Comparison of ENCODE assay signal across 16 cellular contexts in the genomic region with DNA sequence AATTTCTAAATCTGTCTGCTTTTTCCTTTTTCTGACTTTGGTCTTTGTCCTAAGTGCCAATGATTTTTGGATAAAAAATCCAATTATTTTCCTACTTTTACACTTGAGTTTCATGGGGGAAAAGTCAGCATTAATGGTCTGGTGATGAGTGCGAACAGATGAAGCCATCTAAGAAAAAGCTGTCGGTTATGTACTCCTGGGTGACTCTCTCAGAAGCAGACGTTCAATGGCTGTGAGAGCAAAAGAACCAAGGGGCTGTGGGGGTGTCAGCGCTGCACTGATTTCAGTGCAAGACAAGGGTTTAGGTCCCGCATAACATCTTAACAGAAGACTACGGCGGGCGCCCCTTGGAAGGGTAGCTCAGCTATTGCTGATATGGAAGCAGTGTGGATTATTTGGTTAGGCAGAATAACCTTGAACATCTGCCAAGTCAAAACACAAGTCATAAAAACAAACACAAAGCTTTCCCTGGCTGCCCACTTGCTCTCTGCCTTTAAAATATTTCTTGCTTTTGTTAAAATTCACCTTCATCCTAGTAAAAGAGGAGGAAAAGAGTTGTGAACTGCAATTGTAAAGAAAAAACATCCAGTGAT.
DNase-seq lines count a peak whose midpoint lies in the region; ATAC-seq, FAIRE-seq and TF ChIP-seq lines count a peak whose summit lies in the region.
"Had no signal": no experiment of that assay in that cellular context is flagged by ENCODE, and none has a peak within 500 bp of the region (broad histone marks: within the 10 kb centered on the region; RNA-seq: fewer than 3 reads in every experiment).

No MANE protein-coding gene starts in this region.

- no peak for TF ChIP-seq EP300 in A549 (IDR thresholded peaks at IDR 0.05)

- intact Hi-C loops in lower lobe of right lung (cut with DNase I) (no loop called here), psoas muscle (cut with DNase I) (no loop called here)

- peak overlapping the region; percentile 53 for H3K4me2 ChIP-seq in A549

- WGBS in A549 (ENCODE audit: missing lambda C conversion rate): 52% methylated on average over 8 of the region's 8 CpGs
- WGBS in psoas muscle, 3 donors: 45 to 65% (median 58%) methylated on average over 8 of the region's 8 CpGs

- no peaks in the 10 kb centered on the region for H3K9me3 Mint-ChIP-seq in brain
- H3K9me3 Mint-ChIP-seq: activated naive CD4-positive, alpha-beta T cell treated with anti-CD3 and anti-CD28 coated beads for 36 hours; naive thymus-derived CD8-positive, alpha-beta T cell; stimulated activated naive CD8-positive, alpha-beta T cell treated with anti-CD3 and anti-CD28 coated beads, Interleukin-15, Interleukin-2, amounts not matched to agents 100 ng/mL and 50 ng/mL, for 24 hours had no signal

- POLR2A ChIA-PET in A549 (lab: Yijun Ruan, JAX) (no interaction called here), RWPE1 (lab: Yijun Ruan, JAX; ENCODE audit: low non-redundant PET) (no interaction called here)

- H3K27me3 ChIP-seq in lower lobe of right lung (ENCODE audit: low read depth) (no peaks in the 10 kb centered on the region), Peyer's patch (no peaks in the 10 kb centered on the region), psoas muscle (ENCODE audit: insufficient read depth in 3 of 3, low read length in 2 of 3) (no peaks in the 10 kb centered on the region)

- ATAC-seq in A549 (peak in 1 of 2 experiments; percentile 37; a peak in 3 of 6 replicates), lower lobe of right lung (peak in 1 of 2 donors; percentile 51), HG03196 (IDR thresholded peaks at IDR 0.05; ENCODE audit: unreplicated experiment) (no peak), psoas muscle (no peak)
- ATAC-seq: naive thymus-derived CD8-positive, alpha-beta T cell had no signal

- no peak for TF ChIP-seq CTCF in A549 (IDR thresholded peaks at IDR 0.05)
- TF ChIP-seq CTCF in brain (conservative IDR thresholded peaks at IDR 0.05): no peak
- no peak for TF ChIP-seq CTCF in lower lobe of right lung (IDR thresholded peaks at IDR 0.05)
- TF ChIP-seq CTCF in RWPE1 (conservative IDR thresholded peaks at IDR 0.05; ENCODE audit: low read depth): no peak
- no peak for TF ChIP-seq CTCF in Peyer's patch (IDR thresholded peaks at IDR 0.05)
- TF ChIP-seq CTCF in psoas muscle (IDR thresholded peaks at IDR 0.05): no peak

- no peak for TF ChIP-seq RAD21 in A549 (conservative IDR thresholded peaks at IDR 0.05 in 1 of 2, IDR thresholded peaks at IDR 0.05 in 1 of 2)

- H3K4me1 ChIP-seq in A549 (peaks cover 36% of the 10 kb centered on the region), lower lobe of right lung (peaks cover 47% of the 10 kb centered on the region), Peyer's patch (peaks cover 0 to 11% (median 0%) of the 10 kb centered on the region in 4 donors), psoas muscle (peaks cover 17% of the 10 kb centered on the region)

- no peak overlapping the region for H3K4me3 Mint-ChIP-seq in brain
- H3K4me3 Mint-ChIP-seq: activated naive CD4-positive, alpha-beta T cell treated with anti-CD3 and anti-CD28 coated beads for 36 hours; naive thymus-derived CD8-positive, alpha-beta T cell; stimulated activated naive CD8-positive, alpha-beta T cell treated with anti-CD3 and anti-CD28 coated beads, Interleukin-15, Interleukin-2, amounts not matched to agents 100 ng/mL and 50 ng/mL, for 24 hours had no signal

- no peaks in the 10 kb centered on the region for H3K36me3 Mint-ChIP-seq in brain

- H3K4me1 Mint-ChIP-seq in brain: peaks cover 72% of the 10 kb centered on the region

- peak overlapping the region in 4 of 5 experiments; percentile 15 to 92 (median 41) for H3K27ac Mint-ChIP-seq in brain
- H3K27ac Mint-ChIP-seq: activated naive CD4-positive, alpha-beta T cell treated with anti-CD3 and anti-CD28 coated beads for 36 hours; naive thymus-derived CD8-positive, alpha-beta T cell; stimulated activated naive CD8-positive, alpha-beta T cell treated with anti-CD3 and anti-CD28 coated beads, Interleukin-15, Interleukin-2, amounts not matched to agents 100 ng/mL and 50 ng/mL, for 24 hours had no signal

- H3K36me3 ChIP-seq in lower lobe of right lung: no peaks in the 10 kb centered on the region
- no peaks in the 10 kb centered on the region for H3K36me3 ChIP-seq in Peyer's patch
- no peaks in the 10 kb centered on the region for H3K36me3 ChIP-seq in psoas muscle (ENCODE audit: insufficient read depth in 1 of 2, low read depth in 1 of 2)

- DNase-seq in A549 (ENCODE audit: low read depth in 1 of 2, low spot score in 1 of 2) (no peak), NCI-H1092 (lab: John Stamatoyannopoulos, UW) (peak; percentile 45), lower lobe of right lung (no peak), RWPE1 (ENCODE audit: low spot score) (no peak), Peyer's patch (no peak), psoas muscle (no peak)
- DNase-seq: activated CD4-positive, alpha-beta T cell treated with anti-CD3 and anti-CD28 coated beads, Interleukin-2, amount 50 U/mL, for 4 hours; activated naive CD4-positive, alpha-beta T cell treated with anti-CD3 and anti-CD28 coated beads for 36 hours; effector CD4-positive, alpha-beta T cell; KBM-7; naive thymus-derived CD8-positive, alpha-beta T cell; SW 1271 had no signal

- FAIRE-seq in A549 (lab: Jason Lieb, UNC): no peak
- FAIRE-seq: H54 had no signal

- no peak overlapping the region for H3K4me3 ChIP-seq in A549
- H3K4me3 ChIP-seq in lower lobe of right lung: no peak overlapping the region
- H3K4me3 ChIP-seq in Peyer's patch: no peak overlapping the region
- no peak overlapping the region for H3K4me3 ChIP-seq in psoas muscle

- no peaks in the 10 kb centered on the region for H3K27me3 Mint-ChIP-seq in brain
- H3K27me3 Mint-ChIP-seq: naive thymus-derived CD8-positive, alpha-beta T cell; stimulated activated naive CD8-positive, alpha-beta T cell treated with anti-CD3 and anti-CD28 coated beads, Interleukin-15, Interleukin-2, amounts not matched to agents 100 ng/mL and 50 ng/mL, for 24 hours had no signal

- CTCF ChIA-PET in A549 (lab: Yijun Ruan, JAX): interaction anchor here (1.0 to 1.2 kb wide), 2 partner anchors 16 to 446 kb away, joined by 3 read pairs; no protein-coding TSS in a partner anchor
- CTCF ChIA-PET in RWPE1 (lab: Yijun Ruan, JAX): no interaction called here

- TF ChIP-seq POLR2A in A549 (IDR thresholded peaks at IDR 0.05; ENCODE audit: low read length) (no peak), Peyer's patch (IDR thresholded peaks at IDR 0.05) (no peak)

- H3K9me3 ChIP-seq in A549: no peaks in the 10 kb centered on the region
- no peaks in the 10 kb centered on the region for H3K9me3 ChIP-seq in lower lobe of right lung
- no peaks in the 10 kb centered on the region for H3K9me3 ChIP-seq in Peyer's patch
- no peaks in the 10 kb centered on the region for H3K9me3 ChIP-seq in psoas muscle

- H3K27ac ChIP-seq in A549 (peak overlapping the region in 1 of 2 experiments; percentile 62; a peak in 1 of 6 replicates), lower lobe of right lung (peak overlapping the region; percentile 29), RWPE1 (no peak overlapping the region), Peyer's patch (peak overlapping the region in 1 of 4 donors; percentile 33), psoas muscle (no peak overlapping the region)

TF ChIP-seq in A549, 52 proteins besides CTCF, POLR2A, EP300 and RAD21:
- TF ChIP-seq TFCP2L1 (CRISPR knock-in tag; IDR thresholded peaks at IDR 0.05) (no peak), FOSB (CRISPR knock-in tag; IDR thresholded peaks at IDR 0.05) (no peak), POLR2AphosphoS2 (conservative IDR thresholded peaks at IDR 0.05; ENCODE audit: low read length) (no peak), ZSCAN20 (CRISPR knock-in tag; IDR thresholded peaks at IDR 0.05) (no peak), NFE2L2 (conservative IDR thresholded peaks at IDR 0.05; ENCODE audit: low read length) (no peak), SMC3 (IDR thresholded peaks at IDR 0.05) (no peak), JUNB (IDR thresholded peaks at IDR 0.05) (no peak), HDAC2 (IDR thresholded peaks at IDR 0.05) (no peak), GATA3 (IDR thresholded peaks at IDR 0.05; ENCODE audit: borderline replicate concordance) (no peak), SREBF2 (IDR thresholded peaks at IDR 0.05) (no peak), RNF2 (IDR thresholded peaks at IDR 0.05; ENCODE audit: borderline replicate concordance, low read depth) (no peak)
- TF ChIP-seq, protein P1, sequence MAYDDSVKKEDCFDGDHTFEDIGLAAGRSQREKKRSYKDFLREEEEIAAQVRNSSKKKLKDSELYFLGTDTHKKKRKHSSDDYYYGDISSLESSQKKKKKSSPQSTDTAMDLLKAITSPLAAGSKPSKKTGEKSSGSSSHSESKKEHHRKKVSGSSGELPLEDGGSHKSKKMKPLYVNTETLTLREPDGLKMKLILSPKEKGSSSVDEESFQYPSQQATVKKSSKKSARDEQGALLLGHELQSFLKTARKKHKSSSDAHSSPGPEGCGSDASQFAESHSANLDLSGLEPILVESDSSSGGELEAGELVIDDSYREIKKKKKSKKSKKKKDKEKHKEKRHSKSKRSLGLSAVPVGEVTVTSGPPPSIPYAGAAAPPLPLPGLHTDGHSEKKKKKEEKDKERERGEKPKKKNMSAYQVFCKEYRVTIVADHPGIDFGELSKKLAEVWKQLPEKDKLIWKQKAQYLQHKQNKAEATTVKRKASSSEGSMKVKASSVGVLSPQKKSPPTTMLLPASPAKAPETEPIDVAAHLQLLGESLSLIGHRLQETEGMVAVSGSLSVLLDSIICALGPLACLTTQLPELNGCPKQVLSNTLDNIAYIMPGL (CRISPR knock-in tag; IDR thresholded peaks at IDR 0.05; ENCODE audit: borderline replicate concordance): no peak
- TF ChIP-seq, protein P2, sequence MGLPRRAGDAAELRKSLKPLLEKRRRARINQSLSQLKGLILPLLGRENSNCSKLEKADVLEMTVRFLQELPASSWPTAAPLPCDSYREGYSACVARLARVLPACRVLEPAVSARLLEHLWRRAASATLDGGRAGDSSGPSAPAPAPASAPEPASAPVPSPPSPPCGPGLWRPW (IDR thresholded peaks at IDR 0.05): no peak
- TF ChIP-seq, protein P3, sequence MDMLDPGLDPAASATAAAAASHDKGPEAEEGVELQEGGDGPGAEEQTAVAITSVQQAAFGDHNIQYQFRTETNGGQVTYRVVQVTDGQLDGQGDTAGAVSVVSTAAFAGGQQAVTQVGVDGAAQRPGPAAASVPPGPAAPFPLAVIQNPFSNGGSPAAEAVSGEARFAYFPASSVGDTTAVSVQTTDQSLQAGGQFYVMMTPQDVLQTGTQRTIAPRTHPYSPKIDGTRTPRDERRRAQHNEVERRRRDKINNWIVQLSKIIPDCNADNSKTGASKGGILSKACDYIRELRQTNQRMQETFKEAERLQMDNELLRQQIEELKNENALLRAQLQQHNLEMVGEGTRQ (IDR thresholded peaks at IDR 0.05): no peak
